In the genomic region with DNA sequence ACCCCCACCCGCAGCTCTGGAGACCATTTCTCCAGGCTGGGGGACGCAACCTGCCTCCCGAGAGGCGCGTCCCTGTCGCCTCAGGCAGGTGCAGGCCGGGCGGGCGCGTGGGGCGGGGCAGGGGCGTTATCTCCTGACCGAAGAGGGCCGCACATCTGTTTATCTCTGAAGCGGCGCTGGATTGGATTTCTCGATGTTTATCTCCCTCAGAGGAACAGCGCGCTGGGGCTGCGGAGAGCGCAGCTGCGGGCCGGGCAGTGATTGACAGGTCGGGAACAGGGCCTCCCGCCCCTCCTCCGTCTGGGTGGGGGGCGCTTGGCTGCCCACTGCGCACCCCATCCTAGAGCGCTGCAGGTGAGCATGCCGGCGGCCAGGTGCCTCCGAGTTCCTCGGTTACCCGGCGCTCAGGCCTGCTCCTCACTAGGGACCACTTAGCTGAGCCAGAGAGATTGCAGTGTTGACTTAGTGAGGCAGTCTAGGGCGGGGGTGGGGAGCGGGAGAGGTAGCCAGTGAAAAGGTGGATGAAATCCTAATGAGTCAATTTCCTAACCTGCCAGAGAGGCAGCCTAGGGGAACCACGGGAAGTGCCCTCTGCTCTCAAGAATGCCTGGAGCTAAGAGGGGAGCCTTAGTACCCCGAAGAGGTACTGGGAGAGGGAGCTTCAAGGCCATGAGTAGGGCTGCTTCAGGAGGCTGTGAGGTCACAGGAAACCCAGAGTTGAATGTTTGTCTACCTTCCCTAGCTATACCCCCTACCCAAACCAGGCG, we compare ENCODE assay signal across 12 cellular contexts. TPM values are rescaled to one million over a fixed set of nuclear protein-coding genes. Genes with fewer than 3 reads are reported as not detected.
DNase-seq lines count a peak whose midpoint lies in the region; ATAC-seq and TF ChIP-seq lines count a peak whose summit lies in the region.
"Had no signal": no experiment of that assay in that cellular context is flagged by ENCODE, and none has a peak within 500 bp of the region (broad histone marks: within the 10 kb centered on the region; RNA-seq: fewer than 3 reads in every experiment).

No MANE protein-coding gene starts in this region.

- H3K4me3 Mint-ChIP-seq in endodermal cell, result no peak overlapping the region
- H3K4me3 Mint-ChIP-seq in activated CD8-positive, alpha-beta T cell treated with anti-CD3 and anti-CD28 coated beads for 36 hours, result no peak overlapping the region
- H3K4me3 Mint-ChIP-seq: activated naive CD8-positive, alpha-beta T cell treated with anti-CD3 and anti-CD28 coated beads for 36 hours had no signal

- H3K4me3 ChIP-seq in endodermal cell (ENCODE audit: low read length) (peak overlapping the region; percentile 37), parathyroid adenoma (ENCODE audit: low read depth, low read length) (no peak overlapping the region)

- H3K27me3 Mint-ChIP-seq in endodermal cell (ENCODE audit: insufficient read depth), result no peaks in the 10 kb centered on the region
- H3K27me3 Mint-ChIP-seq in activated CD8-positive, alpha-beta T cell treated with anti-CD3 and anti-CD28 coated beads for 36 hours, result peaks cover 60% of the 10 kb centered on the region

- TF ChIP-seq CTCF in endodermal cell (conservative IDR thresholded peaks at IDR 0.05) (no peak), parathyroid adenoma (IDR thresholded peaks at IDR 0.05) (no peak)
- no peak for TF ChIP-seq CTCF in activated CD8-positive, alpha-beta T cell treated with anti-CD3 and anti-CD28 coated beads for 36 hours (IDR thresholded peaks at IDR 0.05)

- intact Hi-C loops in activated CD8-positive, alpha-beta T cell treated with anti-CD3 and anti-CD28 coated beads for 36 hours (cut with micrococcal nuclease), result no loop called here

- H3K9me3 ChIP-seq in endodermal cell (ENCODE audit: control insufficient read depth, low read length) (no peaks in the 10 kb centered on the region), parathyroid adenoma (ENCODE audit: control insufficient read depth, low read length) (no peaks in the 10 kb centered on the region)

- POLR2A ChIA-PET in HEK293T (lab: Yijun Ruan, JAX), result interaction anchor here (0.8 to 1.3 kb wide), 4 partner anchors 11 to 57 kb away, joined by 3 to 5 read pairs (median 3); no protein-coding TSS in a partner anchor
- POLR2A ChIA-PET in activated CD8-positive, alpha-beta T cell treated with anti-CD3 and anti-CD28 coated beads for 36 hours (lab: Charles Lee), result interaction anchor here (0.6 kb wide), 1 partner anchor 894 kb away, joined by 3 read pairs; no protein-coding TSS in a partner anchor

- H3K27ac ChIP-seq in endodermal cell (ENCODE audit: low read depth, low read length), result no peak overlapping the region
- H3K27ac ChIP-seq in parathyroid adenoma, result no peak overlapping the region

- ATAC-seq in HG02938 (IDR thresholded peaks at IDR 0.05; ENCODE audit: unreplicated experiment) (no peak), HG03045 (IDR thresholded peaks at IDR 0.05; ENCODE audit: unreplicated experiment) (no peak)
- no peak for ATAC-seq in activated CD8-positive, alpha-beta T cell treated with anti-CD3 and anti-CD28 coated beads for 36 hours

- H3K4me1 Mint-ChIP-seq in endodermal cell, result peaks cover 30% of the 10 kb centered on the region
- peaks cover 7% of the 10 kb centered on the region for H3K4me1 Mint-ChIP-seq in activated CD8-positive, alpha-beta T cell treated with anti-CD3 and anti-CD28 coated beads for 36 hours (ENCODE audit: low read depth)

- no peaks in the 10 kb centered on the region for H3K36me3 Mint-ChIP-seq in endodermal cell (ENCODE audit: low read depth)
- no peaks in the 10 kb centered on the region for H3K36me3 Mint-ChIP-seq in activated CD8-positive, alpha-beta T cell treated with anti-CD3 and anti-CD28 coated beads for 36 hours (ENCODE audit: low read depth)
- H3K36me3 Mint-ChIP-seq: activated naive CD8-positive, alpha-beta T cell treated with anti-CD3 and anti-CD28 coated beads for 36 hours had no signal

- H3K4me2 ChIP-seq in parathyroid adenoma (ENCODE audit: low read length), result peak overlapping the region; percentile 18

- H3K36me3 ChIP-seq in endodermal cell (ENCODE audit: control insufficient read depth, insufficient read depth, low read length), result no peaks in the 10 kb centered on the region
- H3K36me3 ChIP-seq in parathyroid adenoma (ENCODE audit: control insufficient read depth, insufficient read depth, low read length), result no peaks in the 10 kb centered on the region

- CTCF ChIA-PET in HEK293T (lab: Yijun Ruan, JAX), result interaction anchor here (0.6 to 2.7 kb wide), 6 partner anchors 14 to 74 kb away, joined by 3 to 6 read pairs (median 5); no protein-coding TSS in a partner anchor
- CTCF ChIA-PET in activated CD8-positive, alpha-beta T cell treated with anti-CD3 and anti-CD28 coated beads for 36 hours (lab: Charles Lee), result interaction anchor here (1.4 to 2.1 kb wide), 3 partner anchors 34 to 75 kb away, joined by 3 to 6 read pairs (median 6); no protein-coding TSS in a partner anchor

- no peaks in the 10 kb centered on the region for H3K9me3 Mint-ChIP-seq in endodermal cell
- H3K9me3 Mint-ChIP-seq in activated CD8-positive, alpha-beta T cell treated with anti-CD3 and anti-CD28 coated beads for 36 hours, result no peaks in the 10 kb centered on the region
- H3K9me3 Mint-ChIP-seq: activated naive CD8-positive, alpha-beta T cell treated with anti-CD3 and anti-CD28 coated beads for 36 hours had no signal

- DNase-seq in HEK293T (ENCODE audit: extremely low spot score) (no peak), NCI-H2171 (lab: John Stamatoyannopoulos, UW) (peak; percentile 78), endodermal cell (peak; percentile 85), SIG-M5 treated with dmso at 0.1 percent for 504 hours (lab: John Stamatoyannopoulos, UW; ENCODE audit: unreplicated experiment) (no peak)
- DNase-seq in activated CD8-positive, alpha-beta T cell treated with anti-CD3 and anti-CD28 coated beads for 36 hours, result no peak
- DNase-seq: activated naive CD8-positive, alpha-beta T cell treated with anti-CD3 and anti-CD28 coated beads for 36 hours; effector CD8-positive, alpha-beta T cell had no signal

- H3K79me2 ChIP-seq in parathyroid adenoma, result no peaks in the 10 kb centered on the region

- no peak overlapping the region for H2AFZ ChIP-seq in parathyroid adenoma

- H3K27me3 ChIP-seq in endodermal cell (ENCODE audit: control insufficient read depth, insufficient read depth, low read length, poor library complexity, severe bottlenecking) (peaks cover 100% of the 10 kb centered on the region), parathyroid adenoma (ENCODE audit: control insufficient read depth, insufficient read depth, low read length) (peaks cover 4% of the 10 kb centered on the region)

- no peak overlapping the region for H3K27ac Mint-ChIP-seq in endodermal cell
- H3K27ac Mint-ChIP-seq in activated CD8-positive, alpha-beta T cell treated with anti-CD3 and anti-CD28 coated beads for 36 hours, result no peak overlapping the region
- H3K27ac Mint-ChIP-seq: activated naive CD8-positive, alpha-beta T cell treated with anti-CD3 and anti-CD28 coated beads for 36 hours had no signal

- 1 to 3% methylated on average over 23 to 40 of the region's 40 CpGs for WGBS in endodermal cell (ENCODE audit: insufficient coverage in 1 of 2, insufficient read length in 1 of 2), 2 experiments

- peaks cover 6% of the 10 kb centered on the region for H3K4me1 ChIP-seq in endodermal cell (ENCODE audit: control insufficient read depth, insufficient read depth, low read length)
- H3K4me1 ChIP-seq in parathyroid adenoma, result peaks cover 14% of the 10 kb centered on the region

- H3K9ac ChIP-seq in endodermal cell (ENCODE audit: extremely low read depth, low read length, poor library complexity, severe bottlenecking) (no peak overlapping the region), parathyroid adenoma (no peak overlapping the region)

TF ChIP-seq in HEK293T, 16 proteins besides CTCF, POLR2A, EP300 and RAD21:
- TF ChIP-seq, protein P1, sequence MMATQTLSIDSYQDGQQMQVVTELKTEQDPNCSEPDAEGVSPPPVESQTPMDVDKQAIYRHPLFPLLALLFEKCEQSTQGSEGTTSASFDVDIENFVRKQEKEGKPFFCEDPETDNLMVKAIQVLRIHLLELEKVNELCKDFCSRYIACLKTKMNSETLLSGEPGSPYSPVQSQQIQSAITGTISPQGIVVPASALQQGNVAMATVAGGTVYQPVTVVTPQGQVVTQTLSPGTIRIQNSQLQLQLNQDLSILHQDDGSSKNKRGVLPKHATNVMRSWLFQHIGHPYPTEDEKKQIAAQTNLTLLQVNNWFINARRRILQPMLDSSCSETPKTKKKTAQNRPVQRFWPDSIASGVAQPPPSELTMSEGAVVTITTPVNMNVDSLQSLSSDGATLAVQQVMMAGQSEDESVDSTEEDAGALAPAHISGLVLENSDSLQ (IDR thresholded peaks at IDR 0.05), result peak; percentile 86
- no peak for TF ChIP-seq BHLHE40 (IDR thresholded peaks at IDR 0.05; ENCODE audit: borderline replicate concordance)

RNA-seq across cellular contexts. Expression of a gene that starts 39.6 kb away (rescaled TPM):
- total RNA-seq in endodermal cell, result not detected
- not detected for polyA plus RNA-seq in endodermal cell (2013, experiment 1 of 2)
- not detected for polyA plus RNA-seq in endodermal cell (2013, experiment 2 of 2)
- total RNA-seq in activated CD8-positive, alpha-beta T cell treated with anti-CD3 and anti-CD28 coated beads for 36 hours, result not detected
- total RNA-seq: activated naive CD8-positive, alpha-beta T cell treated with anti-CD3 and anti-CD28 coated beads for 36 hours; kidney epithelial cell; pulmonary artery endothelial cell had no signal

RNA-seq across cellular contexts. Expression of a gene that starts 44.0 kb away (rescaled TPM):
- total RNA-seq in endodermal cell, result not detected
- polyA plus RNA-seq in endodermal cell (2013, experiment 1 of 2), result 10.2 TPM
- polyA plus RNA-seq in endodermal cell (2013, experiment 2 of 2), result 7.4 TPM
- not detected for total RNA-seq in activated CD8-positive, alpha-beta T cell treated with anti-CD3 and anti-CD28 coated beads for 36 hours
- total RNA-seq: activated naive CD8-positive, alpha-beta T cell treated with anti-CD3 and anti-CD28 coated beads for 36 hours; pulmonary artery endothelial cell had no signal

RNA-seq across cellular contexts. Expression of a gene that starts 44.6 kb away (rescaled TPM):
- total RNA-seq in endodermal cell, result not detected
- polyA plus RNA-seq in endodermal cell (2013, experiment 1 of 2), result not detected
- polyA plus RNA-seq in endodermal cell (2013, experiment 2 of 2), result not detected
- total RNA-seq in activated CD8-positive, alpha-beta T cell treated with anti-CD3 and anti-CD28 coated beads for 36 hours, result not detected
- total RNA-seq: activated naive CD8-positive, alpha-beta T cell treated with anti-CD3 and anti-CD28 coated beads for 36 hours; kidney epithelial cell; pulmonary artery endothelial cell had no signal

Comparison
In these comparisons a context has a peak if more than half of its experiments do, and no peak if none do; other contexts are left out.
1. DNase-seq: peak in NCI-H2171 (single experiment) and endodermal cell (single experiment); none in HEK293T (single experiment), SIG-M5 treated with dmso at 0.1 percent for 504 hours (single experiment) and activated CD8-positive, alpha-beta T cell treated with anti-CD3 and anti-CD28 coated beads for 36 hours (single experiment).